In the genomic region with DNA sequence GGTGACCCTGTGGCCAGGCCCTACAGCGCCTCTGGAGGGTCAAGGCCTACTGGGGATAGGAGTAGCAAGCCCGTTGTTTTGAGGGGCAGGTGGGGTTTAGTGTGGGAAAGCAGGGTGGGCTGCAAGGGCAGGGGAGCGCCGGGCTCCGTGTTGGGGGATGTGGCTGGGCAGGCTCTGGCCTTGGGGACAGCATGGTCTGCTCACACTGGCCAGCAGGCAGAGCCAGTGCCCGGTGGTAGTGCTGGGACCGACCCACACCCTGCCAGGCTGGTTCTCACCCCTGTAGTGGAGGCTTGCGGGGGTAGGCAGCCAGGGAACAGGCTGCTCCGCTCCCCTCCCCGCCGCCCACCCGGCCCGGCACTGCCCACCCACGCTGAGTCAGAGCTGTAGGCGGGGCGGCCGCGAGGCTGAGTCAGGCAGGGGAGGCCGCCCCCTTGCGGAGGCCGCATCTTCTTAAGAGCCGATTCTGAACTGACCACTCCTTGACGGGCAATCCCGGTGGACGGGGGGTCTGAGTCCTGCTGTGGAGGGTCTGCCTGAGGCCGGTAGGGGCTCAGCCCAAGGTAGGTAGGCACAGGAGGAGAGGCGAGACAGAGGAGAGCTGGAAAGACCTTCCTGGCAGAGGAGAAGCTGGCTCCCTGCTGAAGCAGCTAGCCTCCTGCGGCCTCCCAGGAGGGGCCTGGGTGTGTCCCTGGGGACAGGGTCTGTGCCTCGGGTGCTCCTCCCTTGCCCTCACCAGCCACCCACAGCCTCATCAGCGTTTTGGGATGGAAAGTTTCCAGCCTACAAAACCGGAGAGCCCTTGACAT, we compare ENCODE assay signal across 1 cellular context.
TF ChIP-seq lines count a peak whose summit lies in the region.

No MANE protein-coding gene starts in this region.

TF ChIP-seq in K562, 482 proteins besides CTCF, POLR2A, EP300 and RAD21 (continued from another document):
- TF ChIP-seq, protein P1, sequence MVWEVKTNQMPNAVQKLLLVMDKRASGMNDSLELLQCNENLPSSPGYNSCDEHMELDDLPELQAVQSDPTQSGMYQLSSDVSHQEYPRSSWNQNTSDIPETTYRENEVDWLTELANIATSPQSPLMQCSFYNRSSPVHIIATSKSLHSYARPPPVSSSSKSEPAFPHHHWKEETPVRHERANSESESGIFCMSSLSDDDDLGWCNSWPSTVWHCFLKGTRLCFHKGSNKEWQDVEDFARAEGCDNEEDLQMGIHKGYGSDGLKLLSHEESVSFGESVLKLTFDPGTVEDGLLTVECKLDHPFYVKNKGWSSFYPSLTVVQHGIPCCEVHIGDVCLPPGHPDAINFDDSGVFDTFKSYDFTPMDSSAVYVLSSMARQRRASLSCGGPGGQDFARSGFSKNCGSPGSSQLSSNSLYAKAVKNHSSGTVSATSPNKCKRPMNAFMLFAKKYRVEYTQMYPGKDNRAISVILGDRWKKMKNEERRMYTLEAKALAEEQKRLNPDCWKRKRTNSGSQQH (CRISPR knock-in tag; IDR thresholded peaks at IDR 0.05): no peak
- TF ChIP-seq SMAD3 (CRISPR knock-in tag; conservative IDR thresholded peaks at IDR 0.05) (0 out of 2 replicates have a peak, but pooled peaks have one; percentile 76), PYGO2 (tag; IDR thresholded peaks at IDR 0.05) (no peak), TAF9B (IDR thresholded peaks at IDR 0.05; ENCODE audit: partially characterized antibody) (no peak), ARID1B (IDR thresholded peaks at IDR 0.05) (peak; percentile 72), GATAD2A (IDR thresholded peaks at IDR 0.05) (0 out of 2 replicates have a peak, but pooled peaks have one; percentile 54), ZFX (CRISPR knock-in tag; IDR thresholded peaks at IDR 0.05) (peak; percentile 82), KDM1A (IDR thresholded peaks at IDR 0.05) (no peak), BRD9 (IDR thresholded peaks at IDR 0.05; ENCODE audit: low read depth, partially characterized antibody) (peak; percentile 61), CTBP1 (IDR thresholded peaks at IDR 0.05; ENCODE audit: borderline replicate concordance) (peak; percentile 47; the same call in 1 of the 2 replicates), NUFIP1 (IDR thresholded peaks at IDR 0.05; ENCODE audit: partially characterized antibody) (no peak), ZNF24 (IDR thresholded peaks at IDR 0.05) (no peak), ZBTB17 (CRISPR knock-in tag; IDR thresholded peaks at IDR 0.05) (peak; percentile 67; the same call in 1 of the 2 replicates), STAG1 (CRISPR knock-in tag; IDR thresholded peaks at IDR 0.05; ENCODE audit: borderline replicate concordance) (0 out of 2 replicates have a peak, but pooled peaks have one; percentile 36), ZBTB8A (IDR thresholded peaks at IDR 0.05; ENCODE audit: partially characterized antibody) (no peak), MCM2 (IDR thresholded peaks at IDR 0.05; ENCODE audit: low read depth) (no peak), ATF1 (CRISPR knock-in tag; IDR thresholded peaks at IDR 0.05) (no peak), ATF1 (tag; IDR thresholded peaks at IDR 0.05) (peak; percentile 66), JUN (IDR thresholded peaks at IDR 0.05; ENCODE audit: borderline replicate concordance, low read depth, low read length) (peak; percentile 72), JUN (CRISPR knock-in tag; IDR thresholded peaks at IDR 0.05; ENCODE audit: borderline replicate concordance) (peak; percentile 71; the same call in 1 of the 2 replicates), DNMT1 (IDR thresholded peaks at IDR 0.05) (no peak)
- TF ChIP-seq, protein P2, sequence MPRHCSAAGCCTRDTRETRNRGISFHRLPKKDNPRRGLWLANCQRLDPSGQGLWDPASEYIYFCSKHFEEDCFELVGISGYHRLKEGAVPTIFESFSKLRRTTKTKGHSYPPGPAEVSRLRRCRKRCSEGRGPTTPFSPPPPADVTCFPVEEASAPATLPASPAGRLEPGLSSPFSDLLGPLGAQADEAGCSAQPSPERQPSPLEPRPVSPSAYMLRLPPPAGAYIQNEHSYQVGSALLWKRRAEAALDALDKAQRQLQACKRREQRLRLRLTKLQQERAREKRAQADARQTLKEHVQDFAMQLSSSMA (CRISPR knock-in tag; IDR thresholded peaks at IDR 0.05): no peak
- TF ChIP-seq, protein P3, sequence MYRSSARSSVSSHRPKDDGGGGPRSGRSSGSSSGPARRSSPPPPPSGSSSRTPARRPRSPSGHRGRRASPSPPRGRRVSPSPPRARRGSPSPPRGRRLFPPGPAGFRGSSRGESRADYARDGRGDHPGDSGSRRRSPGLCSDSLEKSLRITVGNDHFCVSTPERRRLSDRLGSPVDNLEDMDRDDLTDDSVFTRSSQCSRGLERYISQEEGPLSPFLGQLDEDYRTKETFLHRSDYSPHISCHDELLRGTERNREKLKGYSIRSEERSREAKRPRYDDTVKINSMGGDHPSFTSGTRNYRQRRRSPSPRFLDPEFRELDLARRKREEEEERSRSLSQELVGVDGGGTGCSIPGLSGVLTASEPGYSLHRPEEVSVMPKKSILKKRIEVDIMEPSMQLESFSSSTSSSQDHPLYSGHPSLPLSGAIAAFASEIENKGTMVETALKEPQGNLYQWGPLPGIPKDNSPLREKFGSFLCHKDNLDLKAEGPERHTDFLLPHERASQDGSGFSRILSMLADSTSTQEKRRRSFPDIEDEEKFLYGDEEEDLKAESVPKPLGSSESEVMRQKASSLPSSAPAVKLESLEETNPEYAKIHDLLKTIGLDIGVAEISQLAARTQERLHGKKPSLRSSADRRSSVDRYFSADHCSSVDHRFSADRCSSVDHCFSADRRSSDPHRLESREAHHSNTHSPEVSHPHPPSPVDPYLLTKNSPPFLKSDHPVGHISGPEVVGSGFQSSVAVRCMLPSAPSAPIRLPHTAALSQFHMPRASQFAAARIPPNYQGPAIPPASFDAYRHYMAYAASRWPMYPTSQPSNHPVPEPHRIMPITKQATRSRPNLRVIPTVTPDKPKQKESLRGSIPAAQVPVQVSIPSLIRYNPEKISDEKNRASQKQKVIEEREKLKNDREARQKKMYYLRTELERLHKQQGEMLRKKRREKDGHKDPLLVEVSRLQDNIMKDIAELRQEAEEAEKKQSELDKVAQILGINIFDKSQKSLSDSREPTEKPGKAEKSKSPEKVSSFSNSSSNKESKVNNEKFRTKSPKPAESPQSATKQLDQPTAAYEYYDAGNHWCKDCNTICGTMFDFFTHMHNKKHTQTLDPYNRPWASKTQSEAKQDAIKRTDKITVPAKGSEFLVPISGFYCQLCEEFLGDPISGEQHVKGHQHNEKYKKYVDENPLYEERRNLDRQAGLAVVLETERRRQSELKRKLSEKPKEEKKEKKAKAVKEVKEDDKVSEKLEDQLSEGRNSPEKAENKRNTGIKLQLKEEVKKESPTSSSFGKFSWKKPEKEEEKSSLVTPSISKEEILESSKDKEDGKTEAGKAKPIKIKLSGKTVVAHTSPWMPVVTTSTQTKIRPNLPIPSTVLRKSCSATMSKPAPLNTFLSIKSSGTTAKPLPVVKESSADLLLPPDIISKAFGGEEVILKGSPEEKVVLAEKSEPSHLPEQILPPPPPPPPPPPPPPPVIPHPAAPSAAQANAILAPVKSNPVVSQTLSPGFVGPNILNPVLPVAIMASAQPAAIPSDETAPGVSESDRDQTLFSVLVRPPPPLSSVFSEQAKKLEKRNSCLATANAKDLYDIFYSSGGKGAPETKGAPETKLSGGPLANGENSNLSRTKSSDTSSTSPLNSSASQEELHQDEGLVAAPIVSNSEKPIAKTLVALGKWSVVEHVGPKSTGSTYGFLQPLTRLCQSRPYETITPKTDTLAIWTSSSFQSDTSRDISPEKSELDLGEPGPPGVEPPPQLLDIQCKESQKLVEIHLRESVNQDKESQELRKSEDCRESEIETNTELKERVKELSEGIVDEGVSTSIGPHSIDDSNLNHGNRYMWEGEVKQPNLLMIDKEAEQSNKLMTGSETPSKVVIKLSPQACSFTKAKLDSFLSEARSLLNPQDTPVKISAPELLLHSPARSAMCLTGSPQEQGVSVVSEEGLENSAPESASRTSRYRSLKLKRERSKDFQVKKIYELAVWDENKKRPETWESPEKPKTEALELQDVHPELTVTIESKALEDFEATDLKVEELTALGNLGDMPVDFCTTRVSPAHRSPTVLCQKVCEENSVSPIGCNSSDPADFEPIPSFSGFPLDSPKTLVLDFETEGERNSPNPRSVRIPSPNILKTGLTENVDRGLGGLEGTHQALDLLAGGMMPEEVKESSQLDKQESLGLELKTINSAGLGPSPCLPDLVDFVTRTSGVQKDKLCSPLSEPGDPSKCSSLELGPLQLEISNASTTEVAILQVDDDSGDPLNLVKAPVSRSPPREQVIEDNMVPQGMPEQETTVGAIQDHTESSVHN (IDR thresholded peaks at IDR 0.05; ENCODE audit: borderline replicate concordance in 1 of 2, low read depth in 1 of 2): no peak
- TF ChIP-seq, protein P4, sequence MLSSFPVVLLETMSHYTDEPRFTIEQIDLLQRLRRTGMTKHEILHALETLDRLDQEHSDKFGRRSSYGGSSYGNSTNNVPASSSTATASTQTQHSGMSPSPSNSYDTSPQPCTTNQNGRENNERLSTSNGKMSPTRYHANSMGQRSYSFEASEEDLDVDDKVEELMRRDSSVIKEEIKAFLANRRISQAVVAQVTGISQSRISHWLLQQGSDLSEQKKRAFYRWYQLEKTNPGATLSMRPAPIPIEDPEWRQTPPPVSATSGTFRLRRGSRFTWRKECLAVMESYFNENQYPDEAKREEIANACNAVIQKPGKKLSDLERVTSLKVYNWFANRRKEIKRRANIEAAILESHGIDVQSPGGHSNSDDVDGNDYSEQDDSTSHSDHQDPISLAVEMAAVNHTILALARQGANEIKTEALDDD (IDR thresholded peaks at IDR 0.05): no peak
- TF ChIP-seq, protein P5, sequence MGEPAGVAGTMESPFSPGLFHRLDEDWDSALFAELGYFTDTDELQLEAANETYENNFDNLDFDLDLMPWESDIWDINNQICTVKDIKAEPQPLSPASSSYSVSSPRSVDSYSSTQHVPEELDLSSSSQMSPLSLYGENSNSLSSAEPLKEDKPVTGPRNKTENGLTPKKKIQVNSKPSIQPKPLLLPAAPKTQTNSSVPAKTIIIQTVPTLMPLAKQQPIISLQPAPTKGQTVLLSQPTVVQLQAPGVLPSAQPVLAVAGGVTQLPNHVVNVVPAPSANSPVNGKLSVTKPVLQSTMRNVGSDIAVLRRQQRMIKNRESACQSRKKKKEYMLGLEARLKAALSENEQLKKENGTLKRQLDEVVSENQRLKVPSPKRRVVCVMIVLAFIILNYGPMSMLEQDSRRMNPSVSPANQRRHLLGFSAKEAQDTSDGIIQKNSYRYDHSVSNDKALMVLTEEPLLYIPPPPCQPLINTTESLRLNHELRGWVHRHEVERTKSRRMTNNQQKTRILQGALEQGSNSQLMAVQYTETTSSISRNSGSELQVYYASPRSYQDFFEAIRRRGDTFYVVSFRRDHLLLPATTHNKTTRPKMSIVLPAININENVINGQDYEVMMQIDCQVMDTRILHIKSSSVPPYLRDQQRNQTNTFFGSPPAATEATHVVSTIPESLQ (CRISPR knock-in tag; IDR thresholded peaks at IDR 0.05): 0 out of 2 replicates have a peak, but pooled peaks have one; percentile 41
- TF ChIP-seq, protein P6, sequence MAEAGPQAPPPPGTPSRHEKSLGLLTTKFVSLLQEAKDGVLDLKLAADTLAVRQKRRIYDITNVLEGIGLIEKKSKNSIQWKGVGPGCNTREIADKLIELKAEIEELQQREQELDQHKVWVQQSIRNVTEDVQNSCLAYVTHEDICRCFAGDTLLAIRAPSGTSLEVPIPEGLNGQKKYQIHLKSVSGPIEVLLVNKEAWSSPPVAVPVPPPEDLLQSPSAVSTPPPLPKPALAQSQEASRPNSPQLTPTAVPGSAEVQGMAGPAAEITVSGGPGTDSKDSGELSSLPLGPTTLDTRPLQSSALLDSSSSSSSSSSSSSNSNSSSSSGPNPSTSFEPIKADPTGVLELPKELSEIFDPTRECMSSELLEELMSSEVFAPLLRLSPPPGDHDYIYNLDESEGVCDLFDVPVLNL (CRISPR knock-in tag; IDR thresholded peaks at IDR 0.05; ENCODE audit: low read depth): no peak
- TF ChIP-seq, protein P7, sequence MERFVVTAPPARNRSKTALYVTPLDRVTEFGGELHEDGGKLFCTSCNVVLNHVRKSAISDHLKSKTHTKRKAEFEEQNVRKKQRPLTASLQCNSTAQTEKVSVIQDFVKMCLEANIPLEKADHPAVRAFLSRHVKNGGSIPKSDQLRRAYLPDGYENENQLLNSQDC (CRISPR knock-in tag; IDR thresholded peaks at IDR 0.05): no peak
- TF ChIP-seq, protein P8, sequence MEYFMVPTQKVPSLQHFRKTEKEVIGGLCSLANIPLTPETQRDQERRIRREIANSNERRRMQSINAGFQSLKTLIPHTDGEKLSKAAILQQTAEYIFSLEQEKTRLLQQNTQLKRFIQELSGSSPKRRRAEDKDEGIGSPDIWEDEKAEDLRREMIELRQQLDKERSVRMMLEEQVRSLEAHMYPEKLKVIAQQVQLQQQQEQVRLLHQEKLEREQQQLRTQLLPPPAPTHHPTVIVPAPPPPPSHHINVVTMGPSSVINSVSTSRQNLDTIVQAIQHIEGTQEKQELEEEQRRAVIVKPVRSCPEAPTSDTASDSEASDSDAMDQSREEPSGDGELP (CRISPR knock-in tag; IDR thresholded peaks at IDR 0.05; ENCODE audit: borderline replicate concordance): peak; percentile 59; the same call in 1 of the 2 replicates
- TF ChIP-seq, protein P9, sequence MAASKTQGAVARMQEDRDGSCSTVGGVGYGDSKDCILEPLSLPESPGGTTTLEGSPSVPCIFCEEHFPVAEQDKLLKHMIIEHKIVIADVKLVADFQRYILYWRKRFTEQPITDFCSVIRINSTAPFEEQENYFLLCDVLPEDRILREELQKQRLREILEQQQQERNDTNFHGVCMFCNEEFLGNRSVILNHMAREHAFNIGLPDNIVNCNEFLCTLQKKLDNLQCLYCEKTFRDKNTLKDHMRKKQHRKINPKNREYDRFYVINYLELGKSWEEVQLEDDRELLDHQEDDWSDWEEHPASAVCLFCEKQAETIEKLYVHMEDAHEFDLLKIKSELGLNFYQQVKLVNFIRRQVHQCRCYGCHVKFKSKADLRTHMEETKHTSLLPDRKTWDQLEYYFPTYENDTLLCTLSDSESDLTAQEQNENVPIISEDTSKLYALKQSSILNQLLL (CRISPR knock-in tag; IDR thresholded peaks at IDR 0.05; ENCODE audit: borderline replicate concordance): no peak
- TF ChIP-seq, protein P10, sequence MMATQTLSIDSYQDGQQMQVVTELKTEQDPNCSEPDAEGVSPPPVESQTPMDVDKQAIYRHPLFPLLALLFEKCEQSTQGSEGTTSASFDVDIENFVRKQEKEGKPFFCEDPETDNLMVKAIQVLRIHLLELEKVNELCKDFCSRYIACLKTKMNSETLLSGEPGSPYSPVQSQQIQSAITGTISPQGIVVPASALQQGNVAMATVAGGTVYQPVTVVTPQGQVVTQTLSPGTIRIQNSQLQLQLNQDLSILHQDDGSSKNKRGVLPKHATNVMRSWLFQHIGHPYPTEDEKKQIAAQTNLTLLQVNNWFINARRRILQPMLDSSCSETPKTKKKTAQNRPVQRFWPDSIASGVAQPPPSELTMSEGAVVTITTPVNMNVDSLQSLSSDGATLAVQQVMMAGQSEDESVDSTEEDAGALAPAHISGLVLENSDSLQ (IDR thresholded peaks at IDR 0.05): no peak
